In genomic region chr5:179251276-179251969, GRCh38 we compare ENCODE assay signal across 28 cellular contexts.
"Had no signal": no experiment of that assay in that cellular context is flagged by ENCODE, and none has a peak within 500 bp of the region (broad histone marks: within the 10 kb centered on the region; RNA-seq: fewer than 3 reads in every experiment).

No MANE protein-coding gene starts in this region.

- H3K4me1 ChIP-seq: ascending aorta, esophagus muscularis mucosa, foreskin keratinocyte, heart right ventricle, left lung, psoas muscle, transverse colon had no signal

- H3K27me3 Mint-ChIP-seq: brain had no signal

- H3K9me3 Mint-ChIP-seq: T-helper 2 cell treated with Interferon-gamma antibody and Interleukin-4, amounts not matched to agents 5 μg/mL and 100 μg/mL, for 36 hours had no signal

- H3K27ac Mint-ChIP-seq: activated CD4-positive, alpha-beta T cell treated with anti-CD3 and anti-CD28 coated beads for 36 hours; activated CD8-positive, alpha-beta memory T cell treated with anti-CD3 and anti-CD28 coated beads, Interleukin-2, amount 10 ng/mL, durations not matched to agents 7 days and 5 days; activated CD8-positive, alpha-beta T cell treated with anti-CD3 and anti-CD28 coated beads, Interleukin-2, amount 10 ng/mL, durations not matched to agents 7 days and 5 days; activated naive CD8-positive, alpha-beta T cell; brain; dendritic cell treated with granulocyte-macrophage colony-stimulating factor and Interleukin-4, amounts not matched to agents 40 ng/mL and 50 ng/mL, for 4 days; mesothelial cell of epicardium; naive B cell; nephron progenitor cell; T-helper 2 cell treated with Interferon-gamma antibody and Interleukin-4, amounts not matched to agents 5 μg/mL and 100 μg/mL, for 36 hours had no signal

- H3K27me3 ChIP-seq: ascending aorta, cardiac muscle cell, esophagus muscularis mucosa, foreskin keratinocyte, heart right ventricle, left lung, ovary, testis, transverse colon, vagina had no signal

- H3K36me3 Mint-ChIP-seq: activated CD8-positive, alpha-beta memory T cell treated with anti-CD3 and anti-CD28 coated beads, Interleukin-2, amount 10 ng/mL, durations not matched to agents 7 days and 5 days; brain; mesothelial cell of epicardium had no signal

- H3K4me3 Mint-ChIP-seq: activated CD4-positive, alpha-beta T cell treated with anti-CD3 and anti-CD28 coated beads for 36 hours; activated CD8-positive, alpha-beta memory T cell treated with anti-CD3 and anti-CD28 coated beads, Interleukin-2, amount 10 ng/mL, durations not matched to agents 7 days and 5 days; activated CD8-positive, alpha-beta T cell treated with anti-CD3 and anti-CD28 coated beads, Interleukin-2, amount 10 ng/mL, durations not matched to agents 7 days and 5 days; activated naive CD8-positive, alpha-beta T cell; brain; dendritic cell treated with granulocyte-macrophage colony-stimulating factor and Interleukin-4, amounts not matched to agents 40 ng/mL and 50 ng/mL, for 4 days; mesothelial cell of epicardium; naive B cell; nephron progenitor cell; T-helper 2 cell treated with Interferon-gamma antibody and Interleukin-4, amounts not matched to agents 5 μg/mL and 100 μg/mL, for 36 hours had no signal

- H3K36me3 ChIP-seq: ascending aorta, cardiac muscle cell, esophagus muscularis mucosa, heart right ventricle, left lung, neutrophil, ovary, transverse colon, vagina had no signal

- H3K9me3 ChIP-seq: neutrophil, ovary, psoas muscle, testis, transverse colon, vagina had no signal

- ATAC-seq: activated CD4-positive, alpha-beta T cell treated with anti-CD3 and anti-CD28 coated beads for 36 hours; activated CD8-positive, alpha-beta memory T cell treated with anti-CD3 and anti-CD28 coated beads, Interleukin-2, amount 10 ng/mL, durations not matched to agents 7 days and 5 days; activated CD8-positive, alpha-beta T cell treated with anti-CD3 and anti-CD28 coated beads, Interleukin-2, amount 10 ng/mL, durations not matched to agents 7 days and 5 days; foreskin keratinocyte; heart right ventricle; left lung; psoas muscle had no signal

- H3K4me1 Mint-ChIP-seq: activated CD4-positive, alpha-beta T cell treated with anti-CD3 and anti-CD28 coated beads for 36 hours; activated CD8-positive, alpha-beta memory T cell treated with anti-CD3 and anti-CD28 coated beads, Interleukin-2, amount 10 ng/mL, durations not matched to agents 7 days and 5 days; brain; mesothelial cell of epicardium; naive B cell had no signal

- H3K4me3 ChIP-seq: ascending aorta, cardiac muscle cell, esophagus muscularis mucosa, heart right ventricle, left lung, ovary, psoas muscle, testis, transverse colon, vagina had no signal

- H3K27ac ChIP-seq: ascending aorta, cardiac muscle cell, esophagus muscularis mucosa, foreskin keratinocyte, heart right ventricle, left lung, neutrophil, ovary, psoas muscle, testis, transverse colon, vagina had no signal

- DNase-seq: activated CD4-positive, alpha-beta T cell treated with anti-CD3 and anti-CD28 coated beads for 36 hours; activated CD4-positive, CD25-positive, alpha-beta regulatory T cell; activated CD8-positive, alpha-beta memory T cell treated with anti-CD3 and anti-CD28 coated beads, Interleukin-2, amount 10 ng/mL, durations not matched to agents 7 days and 5 days; activated CD8-positive, alpha-beta T cell treated with anti-CD3 and anti-CD28 coated beads, Interleukin-2, amount 10 ng/mL, durations not matched to agents 7 days and 5 days; activated gamma-delta T cell; foreskin keratinocyte; heart right ventricle; mammary epithelial cell; naive B cell; nephron progenitor cell; psoas muscle; stimulated activated CD4-positive, alpha-beta T cell treated with anti-CD3 and anti-CD28 coated beads, Interleukin-2, amount 100 ng/mL, for 48 hours; stimulated activated naive CD4-positive, alpha-beta T cell treated with Interleukin-2 at 50 U/mL for 16 hours; T-helper 1 cell; testis had no signal
